ENCODE assay signal across 29 cellular contexts in the genomic region with DNA sequence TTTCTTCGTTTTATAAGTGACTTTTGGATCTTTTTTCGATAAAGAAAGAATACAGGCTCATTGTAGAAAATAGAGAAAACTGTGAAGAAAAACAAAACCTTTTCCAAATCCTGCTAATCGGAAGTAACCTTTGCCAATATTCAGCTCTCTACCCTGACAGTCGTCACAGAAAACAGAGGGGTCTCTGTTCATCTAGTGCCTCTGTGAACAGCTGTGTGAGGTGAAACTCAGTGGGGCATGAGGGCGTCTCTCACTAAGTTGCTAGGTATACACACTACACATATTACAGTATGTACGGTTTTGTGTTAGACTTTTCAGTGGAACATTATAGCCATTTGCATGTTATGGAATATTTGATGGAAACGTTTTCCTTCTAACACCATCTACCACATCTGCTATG. TPM values are rescaled to one million over a fixed set of nuclear protein-coding genes. Genes with fewer than 3 reads are reported as not detected.
DNase-seq lines count a peak whose midpoint lies in the region; ATAC-seq and TF ChIP-seq lines count a peak whose summit lies in the region.
"Had no signal": no experiment of that assay in that cellular context is flagged by ENCODE, and none has a peak within 500 bp of the region (broad histone marks: within the 10 kb centered on the region; RNA-seq: fewer than 3 reads in every experiment).

No MANE protein-coding gene starts in this region.

- no peaks in the 10 kb centered on the region for H3K36me3 ChIP-seq in osteoblast (ENCODE audit: insufficient read depth, low read length)
- H3K36me3 ChIP-seq: BE2C; BLaER1; BLaER1 treated with 17β-estradiol and CSF1 and Interleukin-3, amounts not matched to agents 10 nM and 100 nM had no signal

- H3K79me2 ChIP-seq in osteoblast (ENCODE audit: insufficient read depth, low read length), result no peaks in the 10 kb centered on the region

- no peak overlapping the region for H3K27ac ChIP-seq in osteoblast (ENCODE audit: low read depth, low read length)
- H3K27ac ChIP-seq: 22Rv1; A549; BLaER1; BLaER1 treated with 17β-estradiol and CSF1 and Interleukin-3, amounts not matched to agents 10 nM and 100 nM; C4-2B had no signal

- no peak for ATAC-seq in GM19351 (IDR thresholded peaks at IDR 0.05; ENCODE audit: unreplicated experiment)
- ATAC-seq: A549; CD8-positive, alpha-beta T cell had no signal

- H4K20me1 ChIP-seq in osteoblast (ENCODE audit: insufficient read depth, low read length), result no peaks in the 10 kb centered on the region
- H4K20me1 ChIP-seq: BLaER1; BLaER1 treated with 17β-estradiol and CSF1 and Interleukin-3, amounts not matched to agents 10 nM and 100 nM had no signal

- no peak overlapping the region for H2AFZ ChIP-seq in osteoblast (ENCODE audit: low read length)

- TF ChIP-seq CTCF in osteoblast (IDR thresholded peaks at IDR 0.05; ENCODE audit: extremely low read depth, low read depth, low read length), result no peak

- in situ Hi-C loops in SK-MEL-5 (cut with HindIII; ENCODE audit: low pct_unique_long_range_greater_than_20kb, low sequenced_read_pairs), result loop anchor here (25.0 kb wide), 1 partner anchor 672 kb away; no protein-coding TSS in a partner anchor

- H3K4me2 ChIP-seq in osteoblast (ENCODE audit: insufficient read depth, low read length), result no peak overlapping the region
- H3K4me2 ChIP-seq: A549; BLaER1; BLaER1 treated with 17β-estradiol and CSF1 and Interleukin-3, amounts not matched to agents 10 nM and 100 nM had no signal

- H3K4me1 ChIP-seq in osteoblast (ENCODE audit: insufficient read depth, low read length), result no peaks in the 10 kb centered on the region
- H3K4me1 ChIP-seq: A549, BE2C, Caco-2 had no signal

- H3K4me3 ChIP-seq in osteoblast (ENCODE audit: insufficient read depth, low read length), result no peak overlapping the region
- H3K4me3 ChIP-seq: A549; BLaER1; BLaER1 treated with 17β-estradiol and CSF1 and Interleukin-3, amounts not matched to agents 10 nM and 100 nM had no signal

- peaks cover 12% of the 10 kb centered on the region for H3K27me3 ChIP-seq in osteoblast (ENCODE audit: insufficient read depth, low read length)
- H3K27me3 ChIP-seq: BE2C; BLaER1; BLaER1 treated with 17β-estradiol and CSF1 and Interleukin-3, amounts not matched to agents 10 nM and 100 nM had no signal

- no peaks in the 10 kb centered on the region for H3K9me3 ChIP-seq in osteoblast (ENCODE audit: low read depth, low read length)
- H3K9me3 ChIP-seq: BE2C, BLaER1, Caco-2 had no signal

- peak; percentile 19 for DNase-seq in COLO829 (ENCODE audit: low spot score)
- peak; percentile 77 for DNase-seq in SK-MEL-5 (ENCODE audit: low read depth, low spot score)
- DNase-seq in osteoblast (ENCODE audit: insufficient read length, low spot score, missing footprints), result peak; percentile 10
- no peak for DNase-seq in AML-193 (lab: John Stamatoyannopoulos, UW)
- DNase-seq in COR-L47 (lab: John Stamatoyannopoulos, UW), result no peak
- DNase-seq: 8988T; ACHN; BE2C; C1 segment of cervical spinal cord; Caco-2; Calu3; CD4-positive, alpha-beta memory T cell; CD4-positive, alpha-beta T cell; CD4-positive, CD25-positive, alpha-beta regulatory T cell; CD8-positive, alpha-beta memory T cell; CD8-positive, alpha-beta T cell; DMS 273 treated with DMSO at 0.1 percent for 48 hours; DMS153; DMS53; DMS79; DMS79 treated with DMSO at 0.1 percent for 48 hours; DND-41; EL had no signal

RNA-seq across cellular contexts. Expression of gene DHCR7, which starts 39.4 kb away (rescaled TPM):
- 114 and 117 TPM in 2 replicates for total RNA-seq in SK-MEL-5 (2014; rRNA removed; shearing (Covaris generic))
- polyA plus RNA-seq in SK-MEL-5 (2015; cell fraction: cytosol; rRNA removed), result 118 and 123 TPM in 2 replicates
- 30.8 and 33.5 TPM in 2 replicates for polyA plus RNA-seq in SK-MEL-5 (2015; cell fraction: nucleus; rRNA removed)
- total RNA-seq in osteoblast, result 58.3 and 60.4 TPM in 2 replicates

RNA-seq across cellular contexts. Expression of gene NADSYN1, which starts 44.2 kb away (rescaled TPM):
- 127 and 130 TPM in 2 replicates for total RNA-seq in SK-MEL-5 (2014; rRNA removed; shearing (Covaris generic))
- 76.4 and 80.0 TPM in 2 replicates for polyA plus RNA-seq in SK-MEL-5 (2015; cell fraction: cytosol; rRNA removed)
- 715 and 746 TPM in 2 replicates for polyA plus RNA-seq in SK-MEL-5 (2015; cell fraction: nucleus; rRNA removed)
- total RNA-seq in osteoblast, result 69.5 and 81.1 TPM in 2 replicates

Comparison
In these comparisons a context has a peak if more than half of its experiments do, and no peak if none do; other contexts are left out.
1. DNase-seq: peak in COLO829 (single experiment), SK-MEL-5 (single experiment) and osteoblast (single experiment); none in AML-193 (0 of 2) and COR-L47 (single experiment).